11 cellular contexts compared by ENCODE assay signal in genomic region chr3:184805351-184806038, GRCh38. TPM values are rescaled to one million over a fixed set of nuclear protein-coding genes. Genes with fewer than 3 reads are reported as not detected.
DNase-seq lines count a peak whose midpoint lies in the region; ATAC-seq, FAIRE-seq and TF ChIP-seq lines count a peak whose summit lies in the region.
"Had no signal": no experiment of that assay in that cellular context is flagged by ENCODE, and none has a peak within 500 bp of the region (broad histone marks: within the 10 kb centered on the region; RNA-seq: fewer than 3 reads in every experiment).

No MANE protein-coding gene starts in this region.

- peaks cover 3% of the 10 kb centered on the region for H3K4me1 Mint-ChIP-seq in T-helper 17 cell

- H4K20me1 ChIP-seq in endothelial cell of umbilical vein (replicated peaks; ENCODE audit: control insufficient read depth, extremely low read depth, insufficient read depth, low read length) = no peaks in the 10 kb centered on the region

- TF ChIP-seq CTCF in endothelial cell of umbilical vein (IDR thresholded peaks at IDR 0.05; ENCODE audit: extremely low read depth in 1 of 2, insufficient read depth in 1 of 2, low read depth in 1 of 2, low read length in 2 of 2) (no peak), upper lobe of left lung (IDR thresholded peaks at IDR 0.05) (no peak)

- H3K4me3 ChIP-seq in endothelial cell of umbilical vein (replicated peaks in 1 of 3; ENCODE audit: insufficient read depth in 1 of 3, low read depth in 1 of 3, low read length in 3 of 3) (no peak overlapping the region), upper lobe of left lung (no peak overlapping the region)
- H3K4me3 ChIP-seq: SJSA1 had no signal

- H3K36me3 Mint-ChIP-seq in T-helper 17 cell (ENCODE audit: low read depth) = peaks cover 5% of the 10 kb centered on the region

- POLR2A ChIA-PET in endothelial cell of umbilical vein (lab: Charles Lee) = no interaction called here

- no peak overlapping the region for H2AFZ ChIP-seq in endothelial cell of umbilical vein (ENCODE audit: low read depth, low read length)

- H3K27me3 ChIP-seq in endothelial cell of umbilical vein (ENCODE audit: control insufficient read depth in 2 of 2, insufficient read depth in 2 of 2, low read length in 2 of 2) (peaks cover 21 to 29% of the 10 kb centered on the region in 2 experiments), upper lobe of left lung (no peaks in the 10 kb centered on the region)
- H3K27me3 ChIP-seq: SJSA1 had no signal

- no peak overlapping the region for H3K4me3 Mint-ChIP-seq in T-helper 17 cell

- ATAC-seq in left cardiac atrium (peak; percentile 27 to 36), upper lobe of left lung (ENCODE audit: low FRiP score in 2 of 2) (peak in 1 of 2 donors; percentile 71), T-helper 17 cell (no peak), HG02981 (IDR thresholded peaks at IDR 0.05; ENCODE audit: unreplicated experiment) (no peak)
- ATAC-seq: HCT116 had no signal

- peak; percentile 66 for FAIRE-seq in endothelial cell of umbilical vein (lab: Jason Lieb, UNC)

- no peaks in the 10 kb centered on the region for H3K79me2 ChIP-seq in endothelial cell of umbilical vein (ENCODE audit: control insufficient read depth, insufficient read depth, low read length)

- 31 to 40% methylated on average over 3 of the region's 3 CpGs for WGBS in upper lobe of left lung, 2 donors

- H3K36me3 ChIP-seq in endothelial cell of umbilical vein (ENCODE audit: control insufficient read depth in 2 of 2, extremely low read depth in 1 of 2, insufficient read depth in 2 of 2, low read length in 2 of 2) = no peaks in the 10 kb centered on the region
- no peaks in the 10 kb centered on the region for H3K36me3 ChIP-seq in upper lobe of left lung
- H3K36me3 ChIP-seq: SJSA1 had no signal

- intact Hi-C loops in left cardiac atrium (cut with DNase I) (no loop called here), cardiac septum (cut with DNase I) (no loop called here), endothelial cell of umbilical vein (cut with micrococcal nuclease) (no loop called here)

- H3K9ac ChIP-seq in endothelial cell of umbilical vein (replicated peaks; ENCODE audit: extremely low read depth, insufficient read depth, low read length) = no peak overlapping the region

- no peaks in the 10 kb centered on the region for H3K4me1 ChIP-seq in endothelial cell of umbilical vein (ENCODE audit: control insufficient read depth, extremely low read depth, insufficient read depth, low read length)
- H3K4me1 ChIP-seq in upper lobe of left lung = peaks cover 10 to 24% (median 16%) of the 10 kb centered on the region in 4 donors

- DNase-seq in left cardiac atrium (no peak), cardiac septum (ENCODE audit: low spot score) (no peak), NCI-H82 (lab: John Stamatoyannopoulos, UW) (peak; percentile 69), endothelial cell of umbilical vein (ENCODE audit: low read depth, low spot score) (peak; percentile 6), upper lobe of left lung (no peak), T-helper 17 cell (no peak), HPDE6-E6E7 (ENCODE audit: extremely low spot score) (no peak)
- DNase-seq: activated T-cell treated with anti-CD3 and anti-CD28 coated beads, Interleukin-2, amount 50 U/mL, for 1 hour had no signal

- no peak overlapping the region for H3K27ac Mint-ChIP-seq in T-helper 17 cell

- no peak overlapping the region for H3K4me2 ChIP-seq in endothelial cell of umbilical vein (ENCODE audit: insufficient read depth, low read length)

- no TSS peak for BruUV-seq in endothelial cell of umbilical vein (replicated peaks; lab: Mats Ljungman, UMichigan)

- TF ChIP-seq POLR2A in endothelial cell of umbilical vein (IDR thresholded peaks at IDR 0.05; ENCODE audit: low read depth, low read length) (no peak), upper lobe of left lung (IDR thresholded peaks at IDR 0.05) (no peak)

- peaks cover 27% of the 10 kb centered on the region for H3K27me3 Mint-ChIP-seq in T-helper 17 cell

- H3K9me1 ChIP-seq in endothelial cell of umbilical vein (replicated peaks; ENCODE audit: control insufficient read depth, extremely low read depth, insufficient read depth, low read length) = no peaks in the 10 kb centered on the region

- dilution Hi-C loops in endothelial cell of umbilical vein (cut with MboI; ENCODE audit: extremely low pct_ligation_motif_present, low sequenced_read_pairs) = no loop called here

- no peak overlapping the region for H3K27ac ChIP-seq in endothelial cell of umbilical vein (ENCODE audit: insufficient read depth, low read depth, low read length)
- H3K27ac ChIP-seq in upper lobe of left lung = peak overlapping the region; percentile 43 to 79 (median 56)
- H3K27ac ChIP-seq: SJSA1 had no signal

- TF ChIP-seq EP300 in upper lobe of left lung (IDR thresholded peaks at IDR 0.05) = no peak

- no peaks in the 10 kb centered on the region for H3K9me3 ChIP-seq in endothelial cell of umbilical vein (replicated peaks; ENCODE audit: control insufficient read depth, insufficient read depth, low read length)
- H3K9me3 ChIP-seq in upper lobe of left lung = no peaks in the 10 kb centered on the region
- H3K9me3 ChIP-seq in T-helper 17 cell (ENCODE audit: control insufficient read depth, low read length, poor library complexity, severe bottlenecking) = no peaks in the 10 kb centered on the region
- H3K9me3 ChIP-seq: SJSA1 had no signal

- CTCF ChIA-PET in endothelial cell of umbilical vein (lab: Charles Lee) = no interaction called here

TF ChIP-seq in endothelial cell of umbilical vein, 7 proteins besides CTCF, POLR2A, EP300 and RAD21:
- no peak for TF ChIP-seq GATA2 (IDR thresholded peaks at IDR 0.05; ENCODE audit: insufficient read depth, insufficient read length, low read depth, low read length)
- no peak for TF ChIP-seq FOS (IDR thresholded peaks at IDR 0.05; ENCODE audit: borderline replicate concordance, insufficient read depth, low read length)
- TF ChIP-seq POLR2AphosphoS5 (IDR thresholded peaks at IDR 0.05; ENCODE audit: insufficient read depth, low read depth, low read length) = no peak
- TF ChIP-seq JUN (IDR thresholded peaks at IDR 0.05; ENCODE audit: borderline replicate concordance, insufficient read depth, insufficient read length, low read depth) = no peak
- no peak for TF ChIP-seq MYC (IDR thresholded peaks at IDR 0.05; ENCODE audit: low read depth, low read length)
- TF ChIP-seq, protein P1, sequence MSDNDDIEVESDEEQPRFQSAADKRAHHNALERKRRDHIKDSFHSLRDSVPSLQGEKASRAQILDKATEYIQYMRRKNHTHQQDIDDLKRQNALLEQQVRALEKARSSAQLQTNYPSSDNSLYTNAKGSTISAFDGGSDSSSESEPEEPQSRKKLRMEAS (IDR thresholded peaks at IDR 0.05; ENCODE audit: insufficient read depth, insufficient read length) = no peak
- TF ChIP-seq EZH2 (IDR thresholded peaks at IDR 0.05; ENCODE audit: borderline replicate concordance, low read depth, low read length, severe bottlenecking) = no peak

RNA-seq across cellular contexts. Expression of gene VPS8, which starts 6.5 kb away (rescaled TPM):
- total RNA-seq in left cardiac atrium (10 to 100 TPM; 26.2 to 29.1 TPM), cardiac septum (101 TPM), endothelial cell of umbilical vein (45.4 and 51.6 TPM in 2 replicates), upper lobe of left lung (100 to 1,000 TPM in 2 of 6 donors, 10 to 100 TPM in 4; 50.9 to 147 (median 61.5) TPM), T-helper 17 cell (10 to 100 TPM; 69.5 to 77.5 TPM)
- polyA plus RNA-seq in endothelial cell of umbilical vein = 11.2 and 13.7 TPM in 2 replicates
- 8.8 and 14.4 TPM in 2 replicates for polyA plus RNA-seq in endothelial cell of umbilical vein (2011; cell fraction: cytosol; rRNA removed)
- polyA plus RNA-seq in endothelial cell of umbilical vein (2011; cell fraction: nucleus; rRNA removed) = 75.9 and 76.6 TPM in 2 replicates
- 19.0 and 27.6 TPM in 2 replicates for polyA plus RNA-seq in endothelial cell of umbilical vein (2012)
- 56.1 and 113 TPM in 2 replicates for polyA minus RNA-seq in endothelial cell of umbilical vein
- polyA minus RNA-seq in endothelial cell of umbilical vein (2011; cell fraction: cytosol; rRNA and poly(A)+ RNA removed) = 7.8 TPM
- 185 and 241 TPM in 2 replicates for polyA minus RNA-seq in endothelial cell of umbilical vein (2011; cell fraction: nucleus; rRNA and poly(A)+ RNA removed)

Comparison
In these comparisons a context has a peak if more than half of its experiments do, and no peak if none do; other contexts are left out.
1. ATAC-seq: peak in left cardiac atrium (2 of 2); none in T-helper 17 cell (single experiment) and HG02981 (single experiment).
2. DNase-seq: peak in NCI-H82 (single experiment) and endothelial cell of umbilical vein (single experiment); none in left cardiac atrium (single experiment), cardiac septum (single experiment), upper lobe of left lung (0 of 2), T-helper 17 cell (0 of 3) and HPDE6-E6E7 (single experiment).